Comparison of ENCODE assay signal across 7 cellular contexts in the genomic region with DNA sequence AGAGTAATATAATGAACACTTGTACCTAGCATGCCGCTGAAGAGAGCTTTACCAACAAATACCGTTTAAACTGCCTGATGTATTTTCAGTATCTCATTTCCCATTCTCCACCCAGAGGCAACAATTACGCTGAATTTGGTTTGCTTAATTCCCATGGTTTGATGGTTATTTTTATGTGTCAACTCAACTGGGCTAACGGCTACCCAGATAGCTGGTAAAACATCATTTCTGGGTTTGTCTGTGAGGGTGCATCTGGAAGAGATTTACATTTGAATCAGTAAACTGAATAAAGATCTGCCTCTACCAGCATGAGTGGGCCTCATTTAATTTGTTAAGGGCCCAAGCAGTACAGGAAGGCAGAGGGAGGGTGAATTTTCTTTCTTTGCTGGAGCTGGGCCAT.
"Had no signal": no experiment of that assay in that cellular context is flagged by ENCODE, and none has a peak within 500 bp of the region (broad histone marks: within the 10 kb centered on the region; RNA-seq: fewer than 3 reads in every experiment).

No MANE protein-coding gene starts in this region.

- H2AFZ ChIP-seq: GM23338 had no signal

- ATAC-seq: GM23338, HepG2 had no signal

- H3K27ac Mint-ChIP-seq: GM23338, IgD-negative memory B cell had no signal

- H3K4me3 ChIP-seq: GM23338 had no signal

- FAIRE-seq: H1, H54, HepG2 had no signal

- H3K4me3 Mint-ChIP-seq: GM23338, H9, IgD-negative memory B cell had no signal

- H3K36me3 Mint-ChIP-seq: IgD-negative memory B cell had no signal

- H3K27me3 Mint-ChIP-seq: IgD-negative memory B cell had no signal

- DNase-seq: H9, HCEC 1CT had no signal

- H3K4me2 ChIP-seq: GM23338 had no signal
